ENCODE assay signal across 11 cellular contexts in the genomic region with DNA sequence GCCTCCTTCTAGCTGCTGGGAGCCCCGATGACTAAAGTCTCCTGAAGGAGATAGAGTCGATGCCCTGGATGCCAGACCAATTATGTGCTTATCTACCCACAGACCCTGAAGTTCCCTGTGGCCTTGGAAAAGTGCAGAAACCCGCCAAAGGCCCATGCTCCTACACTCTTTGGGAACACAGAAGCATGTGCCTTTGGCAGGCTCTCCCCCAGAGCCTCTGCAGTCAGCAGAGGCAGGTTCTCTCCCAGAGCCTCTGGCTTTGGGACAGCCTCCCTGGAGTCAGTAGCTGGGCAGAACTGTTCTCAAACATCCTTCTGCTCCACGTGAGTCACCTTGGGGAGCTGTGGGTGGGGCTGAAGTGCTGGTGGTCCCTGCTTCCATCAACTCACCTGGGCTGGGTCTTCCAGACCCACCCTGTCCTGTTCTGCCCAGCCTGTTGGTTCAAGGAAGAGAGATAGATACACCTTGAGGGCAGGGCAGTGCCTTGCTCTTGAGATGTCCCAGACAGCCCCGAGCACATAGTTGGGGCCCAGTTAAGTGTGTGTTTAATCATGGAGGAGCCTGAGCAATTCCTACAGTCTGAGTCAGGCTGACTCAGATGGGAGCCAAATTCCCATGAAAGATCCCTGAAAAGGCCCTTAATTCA. TPM values are rescaled to one million over a fixed set of nuclear protein-coding genes. Genes with fewer than 3 reads are reported as not detected.
DNase-seq lines count a peak whose midpoint lies in the region; ATAC-seq and TF ChIP-seq lines count a peak whose summit lies in the region.
"Had no signal": no experiment of that assay in that cellular context is flagged by ENCODE, and none has a peak within 500 bp of the region (broad histone marks: within the 10 kb centered on the region; RNA-seq: fewer than 3 reads in every experiment).

No MANE protein-coding gene starts in this region.

- H3K4me3 Mint-ChIP-seq in naive thymus-derived CD4-positive, alpha-beta T cell, result no peak overlapping the region
- H3K4me3 Mint-ChIP-seq: T-cell had no signal

- H3K27me3 Mint-ChIP-seq in naive thymus-derived CD4-positive, alpha-beta T cell, result no peaks in the 10 kb centered on the region
- H3K27me3 Mint-ChIP-seq: T-cell had no signal

- H3K27ac Mint-ChIP-seq in naive thymus-derived CD4-positive, alpha-beta T cell, result no peak overlapping the region
- H3K27ac Mint-ChIP-seq: T-cell had no signal

- CTCF ChIA-PET in naive thymus-derived CD4-positive, alpha-beta T cell (lab: Charles Lee), result interaction anchor here (0.6 to 9.8 kb wide), 4 partner anchors 13 to 505 kb away, joined by 3 to 126 read pairs (median 3); partner anchors contain the start of gene PNPO

- H3K9me3 ChIP-seq in Peyer's patch (no peaks in the 10 kb centered on the region), esophagus muscularis mucosa (no peaks in the 10 kb centered on the region)
- no peaks in the 10 kb centered on the region for H3K9me3 ChIP-seq in naive thymus-derived CD4-positive, alpha-beta T cell (ENCODE audit: control insufficient read depth in 2 of 3, low read length in 3 of 3)

- no peak for ATAC-seq in naive thymus-derived CD4-positive, alpha-beta T cell
- ATAC-seq: T-cell had no signal

- intact Hi-C loops in esophagus muscularis mucosa (cut with DNase I), result no loop called here
- intact Hi-C loops in naive thymus-derived CD4-positive, alpha-beta T cell (cut with micrococcal nuclease), result no loop called here

- H3K4me1 ChIP-seq in Peyer's patch (peaks cover 0 to 43% (median 6%) of the 10 kb centered on the region in 4 donors), esophagus muscularis mucosa (peaks cover 7 to 26% (median 21%) of the 10 kb centered on the region in 4 donors)
- peaks cover 6 to 12% of the 10 kb centered on the region in 2 donors for H3K4me1 ChIP-seq in naive thymus-derived CD4-positive, alpha-beta T cell (ENCODE audit: control insufficient read depth in 2 of 2, insufficient read depth in 2 of 2, low read length in 2 of 2)

- H3K27ac ChIP-seq in Peyer's patch (peak overlapping the region in 3 of 4 donors; percentile 70 to 90 (median 88)), esophagus muscularis mucosa (replicated peaks in 1 of 4) (no peak overlapping the region)
- H3K27ac ChIP-seq in naive thymus-derived CD4-positive, alpha-beta T cell (ENCODE audit: low read depth, low read length), result no peak overlapping the region

- H3K36me3 Mint-ChIP-seq in naive thymus-derived CD4-positive, alpha-beta T cell, result peaks cover 1 to 7% (median 4%) of the 10 kb centered on the region in 5 donors
- H3K36me3 Mint-ChIP-seq: T-cell had no signal

- POLR2A ChIA-PET in naive thymus-derived CD4-positive, alpha-beta T cell (lab: Charles Lee), result interaction anchor here (1.1 kb wide), 1 partner anchor 21 kb away, joined by 3 read pairs; no protein-coding TSS in a partner anchor

- H3K36me3 ChIP-seq in Peyer's patch (no peaks in the 10 kb centered on the region), esophagus muscularis mucosa (no peaks in the 10 kb centered on the region)
- peaks cover 0 to 4% (median 0%) of the 10 kb centered on the region in 3 experiments for H3K36me3 ChIP-seq in naive thymus-derived CD4-positive, alpha-beta T cell (ENCODE audit: control insufficient read depth in 2 of 3, insufficient read depth in 3 of 3, low read length in 3 of 3)

- TF ChIP-seq POLR2A in Peyer's patch (IDR thresholded peaks at IDR 0.05) (peak in 1 of 2 donors; percentile 47), esophagus muscularis mucosa (IDR thresholded peaks at IDR 0.05; ENCODE audit: low read depth) (no peak)

- DNase-seq in Daoy (ENCODE audit: low read depth), result peak; percentile 78
- DNase-seq in Peyer's patch, result peak in 2 of 3 donors; percentile 70 to 77
- peak; percentile 46 for DNase-seq in epithelial cell of proximal tubule (ENCODE audit: low read depth)
- peak; percentile 48 for DNase-seq in non-pigmented ciliary epithelial cell (ENCODE audit: low read depth)
- DNase-seq in D341Med (ENCODE audit: low spot score), result no peak
- DNase-seq in esophagus muscularis mucosa (ENCODE audit: extremely low spot score), result no peak
- no peak for DNase-seq in naive thymus-derived CD4-positive, alpha-beta T cell
- no peak for DNase-seq in GM19238 (ENCODE audit: insufficient read length, low spot score)
- DNase-seq: amygdala, NCI-H748 treated with DMSO at 0.1 percent for 48 hours, T-cell had no signal

- TF ChIP-seq CTCF in Peyer's patch (IDR thresholded peaks at IDR 0.05) (no peak), epithelial cell of proximal tubule (conservative IDR thresholded peaks at IDR 0.05; ENCODE audit: low read depth, low read length) (no peak), esophagus muscularis mucosa (IDR thresholded peaks at IDR 0.05) (no peak)

- peaks cover 14 to 30% (median 23%) of the 10 kb centered on the region in 7 donors for H3K4me1 Mint-ChIP-seq in naive thymus-derived CD4-positive, alpha-beta T cell

- no peak for TF ChIP-seq EP300 in esophagus muscularis mucosa (IDR thresholded peaks at IDR 0.05)

- WGBS in esophagus muscularis mucosa, result 67% methylated on average over 3 of the region's 5 CpGs

- H3K27me3 ChIP-seq in Peyer's patch (no peaks in the 10 kb centered on the region), esophagus muscularis mucosa (peaks cover 0 to 9% (median 0%) of the 10 kb centered on the region in 4 donors)
- H3K27me3 ChIP-seq in naive thymus-derived CD4-positive, alpha-beta T cell (ENCODE audit: control insufficient read depth in 2 of 2, insufficient read depth in 2 of 2, low read length in 2 of 2), result no peaks in the 10 kb centered on the region

- no peaks in the 10 kb centered on the region for H3K9me3 Mint-ChIP-seq in naive thymus-derived CD4-positive, alpha-beta T cell
- H3K9me3 Mint-ChIP-seq: T-cell had no signal

- peak overlapping the region in 1 of 4 donors; percentile 30 for H3K4me3 ChIP-seq in Peyer's patch
- H3K4me3 ChIP-seq in epithelial cell of proximal tubule (ENCODE audit: low read depth, low read length), result no peak overlapping the region
- H3K4me3 ChIP-seq in esophagus muscularis mucosa, result no peak overlapping the region
- no peak overlapping the region for H3K4me3 ChIP-seq in naive thymus-derived CD4-positive, alpha-beta T cell (ENCODE audit: low read length)

RNA-seq across cellular contexts. Expression of gene CDK5RAP3, which starts 3.2 kb away (rescaled TPM):
- 74.2 and 93.5 TPM in 2 replicates for total RNA-seq in Daoy (2014; rRNA removed; shearing (Covaris generic))
- 1,000 to 10,000 TPM in 1 of 4 donors, 100 to 1,000 TPM in 3; 198 to 1,062 (median 553) TPM for total RNA-seq in Peyer's patch
- 71.0 and 111 TPM in 2 replicates for total RNA-seq in epithelial cell of proximal tubule
- total RNA-seq in esophagus muscularis mucosa, result 10 to 100 TPM; 43.9 to 70.2 (median 58.4) TPM
- total RNA-seq in naive thymus-derived CD4-positive, alpha-beta T cell, result 100 to 1,000 TPM; 238 to 349 (median 276) TPM
- polyA plus RNA-seq in naive thymus-derived CD4-positive, alpha-beta T cell, result 10 to 100 TPM; 72.4 to 86.8 TPM

RNA-seq across cellular contexts. Expression of gene PRR15L, which starts 10.0 kb away (rescaled TPM):
- total RNA-seq in Daoy (2014; rRNA removed; shearing (Covaris generic)), result not detected in 2 replicates
- 100 to 1,000 TPM in 3 of 4 donors, 10 to 100 TPM in 1; 88.3 to 358 (median 288) TPM for total RNA-seq in Peyer's patch
- total RNA-seq in epithelial cell of proximal tubule, result 3.5 and 3.8 TPM in 2 replicates
- total RNA-seq in esophagus muscularis mucosa, result not detected
- not detected for total RNA-seq in naive thymus-derived CD4-positive, alpha-beta T cell
- under 1 TPM in 1 of 2 donors, not detected in 1; 0.32 TPM for polyA plus RNA-seq in naive thymus-derived CD4-positive, alpha-beta T cell

RNA-seq across cellular contexts. Expression of gene PNPO, which starts 26.4 kb away (rescaled TPM):
- total RNA-seq in Daoy (2014; rRNA removed; shearing (Covaris generic)), result 18.5 and 26.9 TPM in 2 replicates
- total RNA-seq in Peyer's patch (100 to 1,000 TPM in 1 of 4 donors, 10 to 100 TPM in 3; 23.9 to 103 (median 64.6) TPM), epithelial cell of proximal tubule (39.5 and 47.6 TPM in 2 replicates), esophagus muscularis mucosa (10 to 100 TPM; 21.2 to 32.8 (median 27.6) TPM)
- 10 to 100 TPM; 12.0 to 35.7 (median 14.1) TPM for total RNA-seq in naive thymus-derived CD4-positive, alpha-beta T cell
- 10 to 100 TPM; 16.2 to 25.1 TPM for polyA plus RNA-seq in naive thymus-derived CD4-positive, alpha-beta T cell

Comparison
In these comparisons a context has a peak if more than half of its experiments do, and no peak if none do; other contexts are left out.
1. DNase-seq: peak in Daoy (single experiment), Peyer's patch (2 of 3), epithelial cell of proximal tubule (single experiment) and non-pigmented ciliary epithelial cell (single experiment); none in D341Med (single experiment), esophagus muscularis mucosa (single experiment), naive thymus-derived CD4-positive, alpha-beta T cell (0 of 9) and GM19238 (single experiment).
2. H3K27ac ChIP-seq: peak in Peyer's patch (3 of 4); none in esophagus muscularis mucosa (0 of 4) and naive thymus-derived CD4-positive, alpha-beta T cell (single experiment).
3. RNA of gene PRR15L, which starts 10.0 kb away (total RNA-seq): 88.3 to 358 TPM in Peyer's patch; 3.5 to 3.8 TPM in epithelial cell of proximal tubule, not detected in Daoy, not detected in esophagus muscularis mucosa and not detected in naive thymus-derived CD4-positive, alpha-beta T cell; every median in the first group is over 10 times any median in the second.